ENCODE assay signal across 1 cellular context in genomic region chr20:62848917-62849316, GRCh38. TPM values are rescaled to one million over a fixed set of nuclear protein-coding genes. Genes with fewer than 3 reads are reported as not detected.
"Had no signal": no experiment of that assay in that cellular context is flagged by ENCODE, and none has a peak within 500 bp of the region (broad histone marks: within the 10 kb centered on the region; RNA-seq: fewer than 3 reads in every experiment).

No MANE protein-coding gene starts in this region.

RNA-seq across cellular contexts. Expression of gene COL9A3, which starts 32.1 kb away (rescaled TPM):
- total RNA-seq: mononuclear cell had no signal
